ENCODE assay signal across 19 cellular contexts in the genomic region with DNA sequence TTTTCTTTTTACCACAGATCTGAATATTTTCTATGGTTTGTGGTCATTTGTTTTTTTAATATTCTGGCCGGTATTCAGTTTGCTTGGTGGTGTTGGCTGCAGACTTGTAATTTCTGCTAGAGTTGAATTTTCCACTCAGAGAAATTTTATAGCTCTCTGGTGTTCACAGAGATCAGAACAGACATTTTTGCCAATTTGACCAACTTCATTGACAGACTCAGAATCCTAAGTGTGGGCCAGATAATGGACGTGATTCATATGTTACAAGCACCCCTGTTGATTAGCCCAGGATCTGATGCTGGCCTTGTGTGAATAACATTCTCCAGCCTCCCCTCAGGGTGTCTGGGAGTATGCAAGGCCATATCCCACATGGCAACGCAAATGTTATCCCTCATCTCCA.
DNase-seq lines count a peak whose midpoint lies in the region; ATAC-seq and TF ChIP-seq lines count a peak whose summit lies in the region.
"Had no signal": no experiment of that assay in that cellular context is flagged by ENCODE, and none has a peak within 500 bp of the region (broad histone marks: within the 10 kb centered on the region; RNA-seq: fewer than 3 reads in every experiment).

No MANE protein-coding gene starts in this region.

- in situ Hi-C loops in astrocyte of the spinal cord (cut with HindIII; ENCODE audit: low sequenced_read_pairs): no loop called here

- no peak overlapping the region for H3K9ac ChIP-seq in rectal smooth muscle tissue (ENCODE audit: low read length)
- H3K9ac ChIP-seq: BLaER1, GM23248 had no signal

- H3K36me3 ChIP-seq in left lung: no peaks in the 10 kb centered on the region
- H3K36me3 ChIP-seq in rectal smooth muscle tissue (ENCODE audit: control insufficient read depth, insufficient read depth, low read length): no peaks in the 10 kb centered on the region
- no peaks in the 10 kb centered on the region for H3K36me3 ChIP-seq in tibial artery
- H3K36me3 ChIP-seq: BLaER1 had no signal

- H3K4me1 Mint-ChIP-seq in activated naive CD4-positive, alpha-beta T cell treated with anti-CD3 and anti-CD28 coated beads, Interleukin-2, amount 10 ng/mL, durations not matched to agents 7 days and 5 days: no peaks in the 10 kb centered on the region
- H3K4me1 Mint-ChIP-seq: B cell; CD4-positive, CD25-positive, alpha-beta regulatory T cell had no signal

- H3K9me3 ChIP-seq in left lung (no peaks in the 10 kb centered on the region), tibial artery (no peaks in the 10 kb centered on the region)
- H3K9me3 ChIP-seq: BLaER1, Caco-2 had no signal

- TF ChIP-seq CTCF in astrocyte of the spinal cord (IDR thresholded peaks at IDR 0.05; ENCODE audit: low read depth, low read length): no peak
- TF ChIP-seq CTCF in left lung (IDR thresholded peaks at IDR 0.05): no peak
- TF ChIP-seq CTCF in tibial artery (IDR thresholded peaks at IDR 0.05): no peak

- peak; percentile 14 for DNase-seq in astrocyte of the spinal cord (ENCODE audit: low read depth, low spot score)
- no peak for DNase-seq in left lung
- DNase-seq in tibial artery: no peak
- no peak for DNase-seq in activated naive CD4-positive, alpha-beta T cell treated with anti-CD3 and anti-CD28 coated beads, Interleukin-2, amount 10 ng/mL, durations not matched to agents 7 days and 5 days
- DNase-seq: Caco-2; CD4-positive, CD25-positive, alpha-beta regulatory T cell; CD8-positive, alpha-beta T cell; DMS153; DND-41; GM23248; H7; HCEC 1CT had no signal

- intact Hi-C loops in left lung (cut with DNase I): no loop called here
- intact Hi-C loops in tibial artery (cut with DNase I; ENCODE audit: low total_unique reads): no loop called here

- CTCF ChIA-PET in activated naive CD4-positive, alpha-beta T cell treated with anti-CD3 and anti-CD28 coated beads, Interleukin-2, amount 10 ng/mL, durations not matched to agents 7 days and 5 days (lab: Charles Lee): no interaction called here

- H3K9me3 Mint-ChIP-seq in activated naive CD4-positive, alpha-beta T cell treated with anti-CD3 and anti-CD28 coated beads, Interleukin-2, amount 10 ng/mL, durations not matched to agents 7 days and 5 days: no peaks in the 10 kb centered on the region
- H3K9me3 Mint-ChIP-seq: CD8-positive, alpha-beta T cell had no signal

- H3K4me1 ChIP-seq in left lung: peaks cover 0 to 4% of the 10 kb centered on the region in 2 donors
- H3K4me1 ChIP-seq in rectal smooth muscle tissue (ENCODE audit: control insufficient read depth, insufficient read depth, low read length): peaks cover 14% of the 10 kb centered on the region
- H3K4me1 ChIP-seq in tibial artery: peaks cover 0 to 30% (median 14%) of the 10 kb centered on the region in 4 donors
- H3K4me1 ChIP-seq: BLaER1, Caco-2 had no signal

- H3K4me3 Mint-ChIP-seq in activated naive CD4-positive, alpha-beta T cell treated with anti-CD3 and anti-CD28 coated beads, Interleukin-2, amount 10 ng/mL, durations not matched to agents 7 days and 5 days: no peak overlapping the region
- H3K4me3 Mint-ChIP-seq: B cell; CD4-positive, CD25-positive, alpha-beta regulatory T cell; CD8-positive, alpha-beta T cell had no signal

- no peaks in the 10 kb centered on the region for H3K36me3 Mint-ChIP-seq in activated naive CD4-positive, alpha-beta T cell treated with anti-CD3 and anti-CD28 coated beads, Interleukin-2, amount 10 ng/mL, durations not matched to agents 7 days and 5 days
- H3K36me3 Mint-ChIP-seq: CD4-positive, CD25-positive, alpha-beta regulatory T cell; CD8-positive, alpha-beta T cell had no signal

- H3K4me3 ChIP-seq in astrocyte of the spinal cord (ENCODE audit: low read depth, low read length): no peak overlapping the region
- no peak overlapping the region for H3K4me3 ChIP-seq in left lung
- H3K4me3 ChIP-seq in rectal smooth muscle tissue (ENCODE audit: low read length): no peak overlapping the region
- H3K4me3 ChIP-seq in tibial artery: no peak overlapping the region
- H3K4me3 ChIP-seq: BLaER1, GM23248 had no signal

- H3K27me3 ChIP-seq in left lung (no peaks in the 10 kb centered on the region), rectal smooth muscle tissue (ENCODE audit: control insufficient read depth, insufficient read depth, low read length) (no peaks in the 10 kb centered on the region), tibial artery (no peaks in the 10 kb centered on the region)
- H3K27me3 ChIP-seq: BLaER1 had no signal

- H3K27ac ChIP-seq in left lung: no peak overlapping the region
- H3K27ac ChIP-seq in rectal smooth muscle tissue (ENCODE audit: low read depth, low read length): peak overlapping the region; percentile 47
- peak overlapping the region; percentile 9 to 36 for H3K27ac ChIP-seq in tibial artery
- H3K27ac ChIP-seq: BLaER1, C4-2B, GM23248 had no signal

- H3K27ac Mint-ChIP-seq in activated naive CD4-positive, alpha-beta T cell treated with anti-CD3 and anti-CD28 coated beads, Interleukin-2, amount 10 ng/mL, durations not matched to agents 7 days and 5 days: no peak overlapping the region
- H3K27ac Mint-ChIP-seq: B cell; CD4-positive, CD25-positive, alpha-beta regulatory T cell; CD8-positive, alpha-beta T cell had no signal

- ATAC-seq in left lung (peak; percentile 47), HG03175 (IDR thresholded peaks at IDR 0.05; ENCODE audit: unreplicated experiment) (no peak), GM18909 (IDR thresholded peaks at IDR 0.05; ENCODE audit: poor library complexity, unreplicated experiment) (no peak), HG03095 (IDR thresholded peaks at IDR 0.05; ENCODE audit: unreplicated experiment) (no peak)
- ATAC-seq: CD8-positive, alpha-beta T cell had no signal

- H3K27me3 Mint-ChIP-seq in activated naive CD4-positive, alpha-beta T cell treated with anti-CD3 and anti-CD28 coated beads, Interleukin-2, amount 10 ng/mL, durations not matched to agents 7 days and 5 days: no peaks in the 10 kb centered on the region
- H3K27me3 Mint-ChIP-seq: B cell; CD4-positive, CD25-positive, alpha-beta regulatory T cell had no signal

Comparison
In these comparisons a context has a peak if more than half of its experiments do, and no peak if none do; other contexts are left out.
1. H3K27ac ChIP-seq: peak in rectal smooth muscle tissue (single experiment) and tibial artery (2 of 2); none in left lung (0 of 2).